In genomic region chr19:58475714-58476497, GRCh38 we compare ENCODE assay signal across 1 cellular context.
TF ChIP-seq lines count a peak whose summit lies in the region.

TSS of gene ZNF446 (plus strand) at chr19:58476352. CDS start at chr19:58477219, 867 bp downstream.

TF ChIP-seq in HEK293, 187 proteins besides CTCF, POLR2A, EP300 and RAD21 (continued from another document and continues in another):
- TF ChIP-seq KLF17 (tag by site-specific recombination; IDR thresholded peaks at IDR 0.05), result no peak
- TF ChIP-seq ZNF132 (tag by site-specific recombination; IDR thresholded peaks at IDR 0.05; ENCODE audit: borderline replicate concordance), result no peak
- TF ChIP-seq ZNF513 (tag by site-specific recombination; IDR thresholded peaks at IDR 0.05), result no peak
- no peak for TF ChIP-seq ZSCAN5A (tag by site-specific recombination; IDR thresholded peaks at IDR 0.05)
- TF ChIP-seq ZNF777 (tag by site-specific recombination; IDR thresholded peaks at IDR 0.05; ENCODE audit: borderline replicate concordance), result no peak
- TF ChIP-seq EGR2 (tag by site-specific recombination; IDR thresholded peaks at IDR 0.05; ENCODE audit: low read depth), result peak; percentile 83
- TF ChIP-seq ZNF837 (tag by site-specific recombination; IDR thresholded peaks at IDR 0.05), result peak; percentile 71; the same call in 1 of the 2 replicates
- no peak for TF ChIP-seq ZNF223 (tag by site-specific recombination; IDR thresholded peaks at IDR 0.05)
- peak; percentile 66 for TF ChIP-seq ZNF449 (tag by site-specific recombination; IDR thresholded peaks at IDR 0.05)
- no peak for TF ChIP-seq ZSCAN4 (tag by site-specific recombination; IDR thresholded peaks at IDR 0.05)
- TF ChIP-seq ZNF280D (tag by site-specific recombination; IDR thresholded peaks at IDR 0.05), result no peak
- TF ChIP-seq ZNF654 (tag by site-specific recombination; IDR thresholded peaks at IDR 0.05; ENCODE audit: low read depth), result no peak
- no peak for TF ChIP-seq ZNF571 (tag by site-specific recombination; IDR thresholded peaks at IDR 0.05)
- TF ChIP-seq ZNF692 (tag by site-specific recombination; IDR thresholded peaks at IDR 0.05), result peak; percentile 46
- TF ChIP-seq HOXD13 (CRISPR knock-in tag; IDR thresholded peaks at IDR 0.05; ENCODE audit: borderline replicate concordance), result no peak
- TF ChIP-seq ZNF148 (tag by site-specific recombination; IDR thresholded peaks at IDR 0.05; ENCODE audit: borderline replicate concordance), result no peak
- TF ChIP-seq ZNF362 (tag by site-specific recombination; IDR thresholded peaks at IDR 0.05), result no peak
- TF ChIP-seq ZNF146 (tag by site-specific recombination; IDR thresholded peaks at IDR 0.05), result no peak
- peak; percentile 95 for TF ChIP-seq ZBTB11 (tag by site-specific recombination; conservative IDR thresholded peaks at IDR 0.05; ENCODE audit: low read depth)
- no peak for TF ChIP-seq BCL11A (tag by site-specific recombination; IDR thresholded peaks at IDR 0.05; ENCODE audit: low read depth)
- no peak for TF ChIP-seq ZNF23 (tag by site-specific recombination; IDR thresholded peaks at IDR 0.05; ENCODE audit: borderline replicate concordance)
- TF ChIP-seq ZNF561 (tag by site-specific recombination; IDR thresholded peaks at IDR 0.05; ENCODE audit: borderline replicate concordance), result peak; percentile 80; the same call in 1 of the 2 replicates
- TF ChIP-seq ZNF704 (tag by site-specific recombination; IDR thresholded peaks at IDR 0.05), result no peak
- TF ChIP-seq ZNF391 (tag by site-specific recombination; IDR thresholded peaks at IDR 0.05; ENCODE audit: borderline replicate concordance, low read depth), result no peak
- no peak for TF ChIP-seq YY1 (tag by site-specific recombination; IDR thresholded peaks at IDR 0.05)
- TF ChIP-seq ZNF274 (IDR thresholded peaks at IDR 0.05; ENCODE audit: low read length), result no peak
- TF ChIP-seq ZNF274 (tag by site-specific recombination; IDR thresholded peaks at IDR 0.05; ENCODE audit: borderline replicate concordance), result no peak
- peak; percentile 49; the same call in 1 of the 2 replicates for TF ChIP-seq ZBTB6 (tag by site-specific recombination; IDR thresholded peaks at IDR 0.05)
- no peak for TF ChIP-seq ZNF157 (tag by site-specific recombination; IDR thresholded peaks at IDR 0.05)
- no peak for TF ChIP-seq OSR2 (tag by site-specific recombination; IDR thresholded peaks at IDR 0.05)
- no peak for TF ChIP-seq ZNF214 (tag by site-specific recombination; IDR thresholded peaks at IDR 0.05; ENCODE audit: borderline replicate concordance)
